ENCODE assay signal across 20 cellular contexts in the genomic region with DNA sequence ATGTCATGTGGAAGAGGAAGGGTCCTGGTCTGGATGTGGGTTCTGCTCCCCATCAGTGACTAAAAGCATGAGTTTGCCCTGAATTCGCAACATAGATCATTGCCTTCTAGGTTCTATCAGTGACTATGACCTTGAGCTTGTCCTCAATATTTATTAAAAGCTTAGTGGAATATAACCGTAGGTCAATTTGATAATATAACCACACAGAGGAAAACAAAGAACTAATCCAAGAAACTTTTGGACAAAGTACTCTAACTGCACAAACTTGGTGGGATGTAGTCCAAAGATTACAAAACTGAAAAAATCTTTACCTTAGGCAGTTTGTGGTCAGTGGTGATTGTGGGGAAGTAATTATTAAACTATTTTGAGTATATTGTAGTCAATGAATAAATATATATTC.
"Had no signal": no experiment of that assay in that cellular context is flagged by ENCODE, and none has a peak within 500 bp of the region (broad histone marks: within the 10 kb centered on the region; RNA-seq: fewer than 3 reads in every experiment).

No MANE protein-coding gene starts in this region.

- H3K36me3 ChIP-seq: esophagus muscularis mucosa, gastroesophageal sphincter, heart left ventricle, left ventricle myocardium inferior, lower lobe of right lung had no signal

- H3K27me3 ChIP-seq: esophagus muscularis mucosa, gastroesophageal sphincter, heart left ventricle, hepatocyte had no signal

- FAIRE-seq: colon, endothelial cell of umbilical vein, frontal cortex, kidney had no signal

- H3K9me3 ChIP-seq: esophagus muscularis mucosa, gastroesophageal sphincter, heart left ventricle, lower lobe of right lung, mucosa of descending colon had no signal

- ATAC-seq: foreskin keratinocyte, gastroesophageal sphincter, heart left ventricle, lower lobe of right lung had no signal

- H3K79me2 ChIP-seq: hepatocyte had no signal

- H3K4me3 ChIP-seq: coronary artery, dorsolateral prefrontal cortex, esophagus muscularis mucosa, gastroesophageal sphincter, heart left ventricle, hepatocyte, left ventricle myocardium inferior, lower lobe of right lung, mucosa of descending colon had no signal

- H2AFZ ChIP-seq: hepatocyte had no signal

- DNase-seq: dermis blood vessel endothelial cell; dorsolateral prefrontal cortex; effector CD4-positive, alpha-beta T cell; effector memory CD4-positive, alpha-beta T cell; foreskin keratinocyte; heart left ventricle; hypothalamus; immature natural killer cell; kidney; left cardiac atrium; left ventricle myocardium inferior; lower lobe of right lung; mucosa of descending colon had no signal

- H3K4me1 ChIP-seq: esophagus muscularis mucosa, foreskin keratinocyte, gastroesophageal sphincter, lower lobe of right lung had no signal

- H3K27ac ChIP-seq: coronary artery, dorsolateral prefrontal cortex, esophagus muscularis mucosa, foreskin keratinocyte, gastroesophageal sphincter, heart left ventricle, hepatocyte, left ventricle myocardium inferior, lower lobe of right lung had no signal

- H3K4me2 ChIP-seq: hepatocyte had no signal
